In the genomic region with DNA sequence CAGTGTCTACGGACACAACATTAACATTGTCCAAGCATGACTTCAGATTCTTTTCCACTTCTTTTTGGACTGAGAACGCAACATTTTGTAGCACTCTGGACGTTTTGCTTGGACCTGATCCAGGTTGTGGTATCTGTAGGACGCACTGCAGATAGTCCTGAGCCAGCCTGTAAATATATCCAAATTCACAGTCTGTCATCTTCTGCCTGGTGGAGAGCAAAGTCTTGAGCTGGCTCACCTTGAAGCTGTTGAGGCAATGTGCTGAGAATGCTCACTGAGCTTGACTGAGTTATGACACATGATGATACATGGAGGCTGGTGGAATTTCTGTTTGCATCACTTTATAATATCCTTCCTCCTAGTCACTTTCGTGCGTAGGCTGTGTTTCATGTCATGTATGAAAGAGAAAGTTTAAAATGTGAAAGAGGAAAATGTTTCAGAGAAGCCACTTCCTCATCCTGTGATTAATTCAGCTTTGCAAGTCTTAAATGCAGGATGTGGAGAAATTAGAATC, we compare ENCODE assay signal across 9 cellular contexts. TPM values are rescaled to one million over a fixed set of nuclear protein-coding genes. Genes with fewer than 3 reads are reported as not detected.
DNase-seq lines count a peak whose midpoint lies in the region; ATAC-seq and TF ChIP-seq lines count a peak whose summit lies in the region.
"Had no signal": no experiment of that assay in that cellular context is flagged by ENCODE, and none has a peak within 500 bp of the region (broad histone marks: within the 10 kb centered on the region; RNA-seq: fewer than 3 reads in every experiment).

Gene BCL2A1, minus strand, starts transcription at position 276 of the 514 bp plus-strand sequence. Its CDS starts 77 bp downstream, at position 199.

- H3K4me1 ChIP-seq in CD4-positive, alpha-beta memory T cell (ENCODE audit: insufficient read depth, low read length) = peaks cover 50% of the 10 kb centered on the region
- peaks cover 15% of the 10 kb centered on the region for H3K4me1 ChIP-seq in Karpas-422 (ENCODE audit: low read length)
- peaks cover 7% of the 10 kb centered on the region for H3K4me1 ChIP-seq in fibroblast of lung (ENCODE audit: control insufficient read depth, extremely low read depth, insufficient read depth, low read length)

- H4K20me1 ChIP-seq in Karpas-422 (ENCODE audit: insufficient read depth, low read depth, low read length) (no peaks in the 10 kb centered on the region), fibroblast of lung (ENCODE audit: control insufficient read depth, extremely low read depth, insufficient read depth, low read length) (no peaks in the 10 kb centered on the region)

- intact Hi-C loops in CD4-positive, alpha-beta memory T cell (cut with micrococcal nuclease) = loop anchor here (1.0 to 2.0 kb wide), 4 partner anchors 22 to 90 kb away; partner anchors contain the start of gene MTHFS

- TF ChIP-seq CTCF in fibroblast of lung (conservative IDR thresholded peaks at IDR 0.05 in 1 of 2, IDR thresholded peaks at IDR 0.05 in 1 of 2; ENCODE audit: low read depth in 1 of 2, low read length in 2 of 2) = no peak

- H3K4me1 Mint-ChIP-seq in CD4-positive, alpha-beta memory T cell = peaks cover 36 to 61% (median 49%) of the 10 kb centered on the region in 4 donors
- H3K4me1 Mint-ChIP-seq in activated CD8-positive, alpha-beta T cell treated with anti-CD3 and anti-CD28 coated beads, Interleukin-2, amount 10 ng/mL, durations not matched to agents 7 days and 5 days (ENCODE audit: low read depth) = peaks cover 55% of the 10 kb centered on the region

- peak; percentile 51 for ATAC-seq in GM21515 (IDR thresholded peaks at IDR 0.05; ENCODE audit: unreplicated experiment)
- peak; percentile 69 for ATAC-seq in activated CD8-positive, alpha-beta T cell treated with anti-CD3 and anti-CD28 coated beads, Interleukin-2, amount 10 ng/mL, durations not matched to agents 7 days and 5 days

- H3K36me3 ChIP-seq in CD4-positive, alpha-beta memory T cell (ENCODE audit: insufficient read depth, low read length) = no peaks in the 10 kb centered on the region
- no peaks in the 10 kb centered on the region for H3K36me3 ChIP-seq in Karpas-422 (ENCODE audit: insufficient read depth, low read length)
- no peaks in the 10 kb centered on the region for H3K36me3 ChIP-seq in fibroblast of lung (ENCODE audit: control insufficient read depth, insufficient read depth, low read length)

- no peaks in the 10 kb centered on the region for H3K9me2 ChIP-seq in Karpas-422 (replicated peaks; ENCODE audit: insufficient read depth, low read length)

- DNase-seq in CD4-positive, alpha-beta memory T cell = peak; percentile 67 to 82 (median 77)
- DNase-seq in Karpas-422 (peak; percentile 47), fibroblast of lung (ENCODE audit: low read depth in 2 of 2) (peak; percentile 67 to 94), substantia nigra (lab: John Stamatoyannopoulos, UW) (no peak), NCI-H1417 treated with DMSO at 0.1 percent for 48 hours (lab: John Stamatoyannopoulos, UW) (no peak)
- peak; percentile 73 for DNase-seq in activated CD8-positive, alpha-beta T cell treated with anti-CD3 and anti-CD28 coated beads, Interleukin-2, amount 10 ng/mL, durations not matched to agents 7 days and 5 days
- peak; percentile 32 to 67 for DNase-seq in stimulated activated CD4-positive, alpha-beta T cell treated with anti-CD3 and anti-CD28 coated beads, Interleukin-1b, Interleukin-23, amount 100 ng/mL, for 4 hours (ENCODE audit: low read depth in 2 of 2)

- peak within 1 kb of the TSS; percentile 87 to 98 (median 92) for H3K4me3 Mint-ChIP-seq in CD4-positive, alpha-beta memory T cell
- peak within 1 kb of the TSS; percentile 91 for H3K4me3 Mint-ChIP-seq in activated CD8-positive, alpha-beta T cell treated with anti-CD3 and anti-CD28 coated beads, Interleukin-2, amount 10 ng/mL, durations not matched to agents 7 days and 5 days

- peak within 1 kb of the TSS; percentile 90 to 98 (median 95) for H3K27ac Mint-ChIP-seq in CD4-positive, alpha-beta memory T cell
- peak within 1 kb of the TSS; percentile 94 for H3K27ac Mint-ChIP-seq in activated CD8-positive, alpha-beta T cell treated with anti-CD3 and anti-CD28 coated beads, Interleukin-2, amount 10 ng/mL, durations not matched to agents 7 days and 5 days

- H3K9me3 ChIP-seq in CD4-positive, alpha-beta memory T cell (ENCODE audit: control insufficient read depth in 1 of 2, low read length in 2 of 2) = no peaks in the 10 kb centered on the region
- no peaks in the 10 kb centered on the region for H3K9me3 ChIP-seq in Karpas-422 (ENCODE audit: low read length)
- H3K9me3 ChIP-seq in fibroblast of lung (ENCODE audit: control insufficient read depth, insufficient read depth, low read depth, low read length) = no peaks in the 10 kb centered on the region

- H3K79me2 ChIP-seq in Karpas-422 (ENCODE audit: low read length) = no peaks in the 10 kb centered on the region
- no peaks in the 10 kb centered on the region for H3K79me2 ChIP-seq in fibroblast of lung (ENCODE audit: control insufficient read depth, insufficient read depth, low read length)

- H3K9ac ChIP-seq in Karpas-422 (ENCODE audit: low read length) (no peak within 1 kb of the TSS), fibroblast of lung (ENCODE audit: insufficient read depth, low read length) (no peak within 1 kb of the TSS)
- H3K9ac ChIP-seq: KMS-11 had no signal

- peaks cover 0 to 8% of the 10 kb centered on the region in 2 donors for H3K36me3 Mint-ChIP-seq in CD4-positive, alpha-beta memory T cell
- peaks cover 8% of the 10 kb centered on the region for H3K36me3 Mint-ChIP-seq in activated CD8-positive, alpha-beta T cell treated with anti-CD3 and anti-CD28 coated beads, Interleukin-2, amount 10 ng/mL, durations not matched to agents 7 days and 5 days (ENCODE audit: low read depth)

- CTCF ChIA-PET in CD4-positive, alpha-beta memory T cell (lab: Charles Lee; ENCODE audit: partially characterized antibody) = interaction anchor here (1.6 kb wide), 2 partner anchors 23 to 117 kb away, joined by 3 to 8 read pairs; no protein-coding TSS in a partner anchor
- CTCF ChIA-PET in activated CD8-positive, alpha-beta T cell treated with anti-CD3 and anti-CD28 coated beads, Interleukin-2, amount 10 ng/mL, durations not matched to agents 7 days and 5 days (lab: Charles Lee) = interaction anchor here (1.0 to 1.2 kb wide), 3 partner anchors 21 to 116 kb away, joined by 3 to 8 read pairs (median 6); no protein-coding TSS in a partner anchor

- peak within 1 kb of the TSS; percentile 39 for H3K4me2 ChIP-seq in Karpas-422 (ENCODE audit: low read depth, low read length, poor library complexity, severe bottlenecking)
- H3K4me2 ChIP-seq in fibroblast of lung (ENCODE audit: extremely low read depth, insufficient read depth, low read length) = peak within 1 kb of the TSS; percentile 98
- H3K4me2 ChIP-seq: KMS-11 had no signal

- peak within 1 kb of the TSS; percentile 69 to 92 for H3K4me3 ChIP-seq in CD4-positive, alpha-beta memory T cell (ENCODE audit: low read length in 2 of 2)
- H3K4me3 ChIP-seq in Karpas-422 (ENCODE audit: low read length) (peak within 1 kb of the TSS; percentile 28; the same call in 1 of the 2 replicates), fibroblast of lung (replicated peaks in 1 of 4; ENCODE audit: control extremely low read depth in 1 of 4, insufficient read depth in 1 of 4, low read depth in 3 of 4, low read length in 4 of 4) (peak within 1 kb of the TSS; percentile 9 to 47 (median 40))

- H2AFZ ChIP-seq in Karpas-422 (ENCODE audit: low read length) = peak within 1 kb of the TSS; percentile 34; the same call in 1 of the 2 replicates
- H2AFZ ChIP-seq in fibroblast of lung (ENCODE audit: low read length) = peak within 1 kb of the TSS; percentile 79

- peak within 1 kb of the TSS; percentile 64 for H3K27ac ChIP-seq in CD4-positive, alpha-beta memory T cell (ENCODE audit: low read depth, low read length)
- H3K27ac ChIP-seq in Karpas-422 (ENCODE audit: low read length) = no peak within 1 kb of the TSS
- peak within 1 kb of the TSS; percentile 82 for H3K27ac ChIP-seq in fibroblast of lung (ENCODE audit: insufficient read depth, low read length)
- H3K27ac ChIP-seq in substantia nigra (ENCODE audit: low read depth, low read length, poor library complexity, severe bottlenecking) = no peak within 1 kb of the TSS
- H3K27ac ChIP-seq: KMS-11 had no signal

- POLR2A ChIA-PET in CD4-positive, alpha-beta memory T cell (lab: Charles Lee; ENCODE audit: partially characterized antibody) = interaction anchor here (0.8 to 7.0 kb wide), 6 partner anchors 11 to 90 kb away, joined by 3 to 165 read pairs (median 7); partner anchors contain the start of gene MTHFS
- POLR2A ChIA-PET in activated CD8-positive, alpha-beta T cell treated with anti-CD3 and anti-CD28 coated beads, Interleukin-2, amount 10 ng/mL, durations not matched to agents 7 days and 5 days (lab: Charles Lee) = interaction anchor here (0.6 to 5.1 kb wide), 6 partner anchors 19 to 292 kb away, joined by 3 to 41 read pairs (median 6); no protein-coding TSS in a partner anchor

- no peaks in the 10 kb centered on the region for H3K27me3 Mint-ChIP-seq in CD4-positive, alpha-beta memory T cell
- H3K27me3 Mint-ChIP-seq in activated CD8-positive, alpha-beta T cell treated with anti-CD3 and anti-CD28 coated beads, Interleukin-2, amount 10 ng/mL, durations not matched to agents 7 days and 5 days (ENCODE audit: low read depth) = no peaks in the 10 kb centered on the region

- H3K9me3 Mint-ChIP-seq in CD4-positive, alpha-beta memory T cell = peaks cover 0 to 2% (median 0%) of the 10 kb centered on the region in 8 donors
- no peaks in the 10 kb centered on the region for H3K9me3 Mint-ChIP-seq in activated CD8-positive, alpha-beta T cell treated with anti-CD3 and anti-CD28 coated beads, Interleukin-2, amount 10 ng/mL, durations not matched to agents 7 days and 5 days (ENCODE audit: insufficient read depth)

- no peaks in the 10 kb centered on the region for H3K27me3 ChIP-seq in CD4-positive, alpha-beta memory T cell (ENCODE audit: insufficient read depth, low read length)
- no peaks in the 10 kb centered on the region; the same call in 1 of the 2 replicates for H3K27me3 ChIP-seq in Karpas-422 (ENCODE audit: low read length)
- no peaks in the 10 kb centered on the region for H3K27me3 ChIP-seq in fibroblast of lung (ENCODE audit: control insufficient read depth, insufficient read depth, low read length)

RNA-seq across cellular contexts. Expression of gene BCL2A1, which starts in this region (rescaled TPM):
- total RNA-seq in CD4-positive, alpha-beta memory T cell = 10 to 100 TPM; 25.4 to 28.5 TPM
- polyA plus RNA-seq in CD4-positive, alpha-beta memory T cell = 10 to 100 TPM; 26.5 to 28.0 TPM
- total RNA-seq in Karpas-422 (2014; rRNA removed; shearing (Covaris generic); ENCODE audit: low replicate concordance) = 1.4 TPM in 1 of 2 replicates, not detected in the other
- 10 to 100 TPM; 23.1 to 26.3 TPM for total RNA-seq in activated CD8-positive, alpha-beta T cell treated with anti-CD3 and anti-CD28 coated beads, Interleukin-2, amount 10 ng/mL, durations not matched to agents 7 days and 5 days
- total RNA-seq in fibroblast of lung = 5.9 and 8.9 TPM in 2 replicates
- polyA plus RNA-seq in fibroblast of lung = 0.31 and 2.6 TPM in 2 replicates
- polyA plus RNA-seq in fibroblast of lung (2012) = 0.35 and 2.6 TPM in 2 replicates
- not detected in 2 replicates for polyA minus RNA-seq in fibroblast of lung (ENCODE audit: low replicate concordance)

Comparison
In these comparisons a context has a peak if more than half of its experiments do, and no peak if none do; other contexts are left out.
1. RNA of gene BCL2A1 (polyA plus RNA-seq): 26.5 to 28.0 TPM in CD4-positive, alpha-beta memory T cell; 0.31 to 2.6 TPM in fibroblast of lung; every median in the first group is over 4 times any median in the second.
2. DNase-seq: peak in CD4-positive, alpha-beta memory T cell (5 of 5), Karpas-422 (single experiment), activated CD8-positive, alpha-beta T cell treated with anti-CD3 and anti-CD28 coated beads, Interleukin-2, amount 10 ng/mL, durations not matched to agents 7 days and 5 days (single experiment), fibroblast of lung (2 of 2) and stimulated activated CD4-positive, alpha-beta T cell treated with anti-CD3 and anti-CD28 coated beads, Interleukin-1b, Interleukin-23, amount 100 ng/mL, for 4 hours (2 of 2); none in substantia nigra (0 of 49) and NCI-H1417 treated with DMSO at 0.1 percent for 48 hours (single experiment).
3. H3K27ac ChIP-seq: peak in CD4-positive, alpha-beta memory T cell (single experiment) and fibroblast of lung (single experiment); none in Karpas-422 (single experiment) and substantia nigra (single experiment).
4. H3K4me3 ChIP-seq: peak in every context shown above with its lines; median percentile 80 in CD4-positive, alpha-beta memory T cell; 40 in fibroblast of lung; 28 in Karpas-422.